15 cellular contexts compared by ENCODE assay signal in genomic region chr11:2517386-2518064, GRCh38.
DNase-seq lines count a peak whose midpoint lies in the region; ATAC-seq and TF ChIP-seq lines count a peak whose summit lies in the region.
"Had no signal": no experiment of that assay in that cellular context is flagged by ENCODE, and none has a peak within 500 bp of the region (broad histone marks: within the 10 kb centered on the region; RNA-seq: fewer than 3 reads in every experiment).

No MANE protein-coding gene starts in this region.

- H3K27ac ChIP-seq in right atrium auricular region = no peak overlapping the region
- no peak overlapping the region for H3K27ac ChIP-seq in neuronal stem cell (replicated peaks; ENCODE audit: low read length)
- no peak overlapping the region for H3K27ac ChIP-seq in vagina
- H3K27ac ChIP-seq in OCI-LY7 (ENCODE audit: low read depth, low read length, poor library complexity, severe bottlenecking) = no peak overlapping the region

- no peaks in the 10 kb centered on the region for H3K79me2 ChIP-seq in OCI-LY7 (ENCODE audit: insufficient read depth, low read depth, low read length)

- intact Hi-C loops in Right ventricle myocardium inferior (cut with DNase I) = loop anchor here (5.0 kb wide), 1 partner anchor 75 kb away; the partner anchor contains the start of gene TRPM5
- intact Hi-C loops in head of caudate nucleus (cut with DNase I) = no loop called here
- intact Hi-C loops in vagina (cut with DNase I) = no loop called here
- intact Hi-C loops in OCI-LY7 (cut with micrococcal nuclease; ENCODE audit: unreplicated experiment) = no loop called here

- no peak overlapping the region for H4K8ac ChIP-seq in neuronal stem cell (ENCODE audit: low read depth, low read length)

- H2BK5ac ChIP-seq in neuronal stem cell (ENCODE audit: low read length) = peak overlapping the region; percentile 53

- no peak overlapping the region for H3K4ac ChIP-seq in neuronal stem cell (ENCODE audit: low read length)

- no peak for TF ChIP-seq CTCF in right atrium auricular region (IDR thresholded peaks at IDR 0.05)
- no peak for TF ChIP-seq CTCF in vagina (IDR thresholded peaks at IDR 0.05)
- no peak for TF ChIP-seq CTCF in omental fat pad (IDR thresholded peaks at IDR 0.05)
- no peak for TF ChIP-seq CTCF in OCI-LY7 (conservative IDR thresholded peaks at IDR 0.05; ENCODE audit: low read length)

- peak overlapping the region; percentile 71 for H3K14ac ChIP-seq in neuronal stem cell (ENCODE audit: low read length)

- H3K9me3 ChIP-seq in right atrium auricular region = no peaks in the 10 kb centered on the region
- no peaks in the 10 kb centered on the region for H3K9me3 ChIP-seq in neuronal stem cell (replicated peaks in 1 of 2; ENCODE audit: control insufficient read depth in 2 of 2, insufficient read depth in 1 of 2, low read depth in 1 of 2, low read length in 2 of 2)
- H3K9me3 ChIP-seq in vagina = no peaks in the 10 kb centered on the region
- H3K9me3 ChIP-seq in OCI-LY7 (ENCODE audit: low read length) = no peaks in the 10 kb centered on the region

- H2AK5ac ChIP-seq in neuronal stem cell (ENCODE audit: low read depth, low read length) = peak overlapping the region; percentile 88

- H3K27me3 ChIP-seq in right atrium auricular region (no peaks in the 10 kb centered on the region), neuronal stem cell (ENCODE audit: control insufficient read depth in 3 of 3, insufficient read depth in 3 of 3, low read depth in 1 of 3, low read length in 3 of 3) (peaks cover 0 to 15% (median 0%) of the 10 kb centered on the region in 3 experiments), vagina (no peaks in the 10 kb centered on the region)

- no peaks in the 10 kb centered on the region for H4K20me1 ChIP-seq in OCI-LY7 (ENCODE audit: insufficient read depth, low read length)

- no peak overlapping the region for H2BK120ac ChIP-seq in neuronal stem cell (ENCODE audit: low read depth, low read length)

- H3K4me3 ChIP-seq in right atrium auricular region (no peak overlapping the region), neuronal stem cell (ENCODE audit: low read length in 2 of 2) (no peak overlapping the region), vagina (no peak overlapping the region), OCI-LY7 (ENCODE audit: low read depth, low read length, poor library complexity, severe bottlenecking) (no peak overlapping the region)

- H3K4me2 ChIP-seq in neuronal stem cell (ENCODE audit: insufficient read depth, low read length, poor library complexity, severe bottlenecking) (no peak overlapping the region), OCI-LY7 (ENCODE audit: low read length) (no peak overlapping the region)

- peak; percentile 63 for DNase-seq in Right ventricle myocardium inferior (ENCODE audit: missing footprints)
- no peak for DNase-seq in right atrium auricular region (ENCODE audit: low spot score)
- DNase-seq in head of caudate nucleus = peak in 25 of 42 donors; percentile 0 to 31 (median 6)
- DNase-seq in neuronal stem cell (ENCODE audit: low spot score) = no peak
- DNase-seq in vagina (ENCODE audit: extremely low spot score in 2 of 2) = peak; percentile 72 to 94
- no peak for DNase-seq in omental fat pad (ENCODE audit: low spot score)
- no peak for DNase-seq in NCI-H2227 (lab: John Stamatoyannopoulos, UW; ENCODE audit: unreplicated experiment)
- no peak for DNase-seq in OCI-LY7 (ENCODE audit: low spot score)
- DNase-seq: AML-193; MV-4-11; NCI-H2171; NK-92 treated with Interleukin-12 subunit alpha and Interleukin-12 subunit beta, amount 100 ng/mL, for 24 hours; SHP77 treated with DMSO at 0.1 percent for 48 hours; T1000 had no signal

- H3K4me1 ChIP-seq in right atrium auricular region (peaks cover 0 to 40% of the 10 kb centered on the region in 2 donors), neuronal stem cell (ENCODE audit: control insufficient read depth in 2 of 2, insufficient read depth in 1 of 2, low read depth in 1 of 2, low read length in 2 of 2) (no peaks in the 10 kb centered on the region), vagina (no peaks in the 10 kb centered on the region), OCI-LY7 (ENCODE audit: insufficient read depth, low read length, poor library complexity, severe bottlenecking) (no peaks in the 10 kb centered on the region)

- CTCF ChIA-PET in OCI-LY7 (lab: Charles Lee; ENCODE audit: unreplicated experiment) = no interaction called here

- H3K36me3 ChIP-seq in right atrium auricular region = no peaks in the 10 kb centered on the region
- H3K36me3 ChIP-seq in neuronal stem cell (replicated peaks in 1 of 2; ENCODE audit: control insufficient read depth in 2 of 2, insufficient read depth in 2 of 2, low read length in 2 of 2) = no peaks in the 10 kb centered on the region
- H3K36me3 ChIP-seq in vagina = no peaks in the 10 kb centered on the region
- no peaks in the 10 kb centered on the region for H3K36me3 ChIP-seq in OCI-LY7 (ENCODE audit: insufficient read depth, low read length)

- H4K91ac ChIP-seq in neuronal stem cell (ENCODE audit: low read depth, low read length, poor library complexity) = no peak overlapping the region

- no TSS peak for BruUV-seq in OCI-LY7 (replicated peaks; lab: Mats Ljungman, UMichigan)

- no peaks in the 10 kb centered on the region for H3K79me1 ChIP-seq in neuronal stem cell (ENCODE audit: low read depth, low read length)

- H2BK15ac ChIP-seq in neuronal stem cell (ENCODE audit: low read length) = peak overlapping the region; percentile 58

- WGBS in neuronal stem cell (ENCODE audit: extremely low coverage in 2 of 2, insufficient read length in 2 of 2, insufficient replicate concordance in 1 of 2), 2 donors = no CpG with 5 or more reads among the region's 26 CpGs

- H2BK12ac ChIP-seq in neuronal stem cell (ENCODE audit: low read length) = peak overlapping the region; percentile 58

- no peak overlapping the region for H3K9ac ChIP-seq in neuronal stem cell (ENCODE audit: low read depth, low read length, poor library complexity)

- H3K18ac ChIP-seq in neuronal stem cell (ENCODE audit: low read length) = peak overlapping the region; percentile 80

- ATAC-seq in Right ventricle myocardium inferior (no peak), omental fat pad (ENCODE audit: low FRiP score) (no peak)
- ATAC-seq: naive thymus-derived CD4-positive, alpha-beta T cell had no signal

- POLR2A ChIA-PET in OCI-LY7 (lab: Charles Lee) = no interaction called here

- peak overlapping the region; percentile 80 for H3K23ac ChIP-seq in neuronal stem cell (ENCODE audit: low read depth, low read length, poor library complexity)

- no peak overlapping the region for H2AFZ ChIP-seq in neuronal stem cell (ENCODE audit: low read length)
- H2AFZ ChIP-seq in OCI-LY7 (ENCODE audit: low read length) = no peak overlapping the region

- no peak for TF ChIP-seq POLR2A in vagina (IDR thresholded peaks at IDR 0.05)

- H3K9me2 ChIP-seq in OCI-LY7 (ENCODE audit: insufficient read depth, low read length) = no peaks in the 10 kb centered on the region

Comparison
In these comparisons a context has a peak if more than half of its experiments do, and no peak if none do; other contexts are left out.
1. DNase-seq: peak in Right ventricle myocardium inferior (single experiment), head of caudate nucleus (25 of 42) and vagina (2 of 2); none in right atrium auricular region (single experiment), neuronal stem cell (single experiment), omental fat pad (single experiment), NCI-H2227 (single experiment) and OCI-LY7 (single experiment).